11 cellular contexts compared by ENCODE assay signal in genomic region chr9:114869845-114870244, GRCh38.
A peak's percentile ranks its signal among the peaks of the same experiment; 100 is the strongest.
DNase-seq lines count a peak whose midpoint lies in the region; ATAC-seq and TF ChIP-seq lines count a peak whose summit lies in the region.
"Had no signal": no experiment of that assay in that cellular context is flagged by ENCODE, and none has a peak within 500 bp of the region (broad histone marks: within the 10 kb centered on the region; RNA-seq: fewer than 3 reads in every experiment).

No MANE protein-coding gene starts in this region.

- no peaks in the 10 kb centered on the region for H3K79me2 ChIP-seq in Loucy (ENCODE audit: insufficient read depth, low read length)

- POLR2A ChIA-PET in activated CD4-positive, alpha-beta memory T cell treated with anti-CD3 and anti-CD28 coated beads for 36 hours (lab: Charles Lee), result interaction anchor here (0.7 kb wide), 1 partner anchor 14 kb away, joined by 3 read pairs; no protein-coding TSS in a partner anchor

- H3K4me2 ChIP-seq in Loucy (ENCODE audit: low read depth, low read length, poor library complexity, severe bottlenecking), result no peak overlapping the region

- H3K27me3 Mint-ChIP-seq in activated CD4-positive, alpha-beta memory T cell treated with anti-CD3 and anti-CD28 coated beads for 36 hours, result no peaks in the 10 kb centered on the region
- H3K27me3 Mint-ChIP-seq in memory B cell, result peaks cover 2% of the 10 kb centered on the region

- H3K36me3 Mint-ChIP-seq in activated CD4-positive, alpha-beta memory T cell treated with anti-CD3 and anti-CD28 coated beads for 36 hours, result peaks cover 29% of the 10 kb centered on the region
- peaks cover 8% of the 10 kb centered on the region for H3K36me3 Mint-ChIP-seq in memory B cell

- H3K4me3 ChIP-seq in Loucy (ENCODE audit: low read length, poor library complexity, severe bottlenecking), result no peak overlapping the region
- H3K4me3 ChIP-seq: ascending aorta had no signal

- no peaks in the 10 kb centered on the region for H3K27me3 ChIP-seq in Loucy (ENCODE audit: insufficient read depth, low read length, poor library complexity, severe bottlenecking)
- H3K27me3 ChIP-seq: ascending aorta had no signal

- no peak overlapping the region for H3K4me3 Mint-ChIP-seq in activated CD4-positive, alpha-beta memory T cell treated with anti-CD3 and anti-CD28 coated beads for 36 hours
- H3K4me3 Mint-ChIP-seq in memory B cell, result peak overlapping the region; percentile 32

- H3K9me3 Mint-ChIP-seq in activated CD4-positive, alpha-beta memory T cell treated with anti-CD3 and anti-CD28 coated beads for 36 hours, result peaks cover 43% of the 10 kb centered on the region
- peaks cover 8% of the 10 kb centered on the region for H3K9me3 Mint-ChIP-seq in memory B cell

- H3F3A ChIP-seq in Loucy (ENCODE audit: low read depth), result no peaks in the 10 kb centered on the region

- no peaks in the 10 kb centered on the region for H3K36me3 ChIP-seq in Loucy (ENCODE audit: insufficient read depth, low read length)
- H3K36me3 ChIP-seq: ascending aorta had no signal

- no peak overlapping the region for H3K9ac ChIP-seq in Loucy (ENCODE audit: low read depth, low read length, poor library complexity, severe bottlenecking)

- peaks cover 8% of the 10 kb centered on the region; the same call in 1 of the 2 replicates for H3K9me3 ChIP-seq in Loucy (ENCODE audit: insufficient read depth, low read depth, low read length)
- H3K9me3 ChIP-seq: ascending aorta had no signal

- H4K20me1 ChIP-seq in Loucy (ENCODE audit: insufficient read depth, low read length, poor library complexity, severe bottlenecking), result no peaks in the 10 kb centered on the region

- H3K27ac Mint-ChIP-seq in activated CD4-positive, alpha-beta memory T cell treated with anti-CD3 and anti-CD28 coated beads for 36 hours, result peak overlapping the region; percentile 13
- no peak overlapping the region for H3K27ac Mint-ChIP-seq in memory B cell

- intact Hi-C loops in activated CD4-positive, alpha-beta memory T cell treated with anti-CD3 and anti-CD28 coated beads for 36 hours (cut with micrococcal nuclease), result no loop called here

- CTCF ChIA-PET in activated CD4-positive, alpha-beta memory T cell treated with anti-CD3 and anti-CD28 coated beads for 36 hours (lab: Charles Lee), result no interaction called here

- no peak for TF ChIP-seq CTCF in Loucy (conservative IDR thresholded peaks at IDR 0.05; ENCODE audit: low read length)

- H3K9me2 ChIP-seq in Loucy (replicated peaks; ENCODE audit: low read depth, low read length), result no peaks in the 10 kb centered on the region

- ATAC-seq in memory B cell (ENCODE audit: low read depth) (no peak), GM19351 (IDR thresholded peaks at IDR 0.05; ENCODE audit: unreplicated experiment) (no peak)

- peaks cover 20% of the 10 kb centered on the region for H3K4me1 Mint-ChIP-seq in activated CD4-positive, alpha-beta memory T cell treated with anti-CD3 and anti-CD28 coated beads for 36 hours (ENCODE audit: low read depth)
- peaks cover 2% of the 10 kb centered on the region for H3K4me1 Mint-ChIP-seq in memory B cell

- H3K4me1 ChIP-seq in Loucy (ENCODE audit: insufficient read depth, low read length, poor library complexity, severe bottlenecking), result peaks cover 5% of the 10 kb centered on the region
- H3K4me1 ChIP-seq: ascending aorta had no signal

- peak overlapping the region; percentile 57 for H2AFZ ChIP-seq in Loucy (ENCODE audit: low read length)

- DNase-seq in NCI-H1417 (lab: John Stamatoyannopoulos, UW), result peak in 2 of 3 experiments; percentile 25 to 27
- no peak for DNase-seq in NCI-H1417 treated with DMSO at 0.1 percent for 48 hours (lab: John Stamatoyannopoulos, UW)
- peak; percentile 43 for DNase-seq in activated CD4-positive, alpha-beta memory T cell treated with anti-CD3 and anti-CD28 coated beads for 36 hours
- DNase-seq in memory B cell (ENCODE audit: low spot score in 2 of 2), result no peak
- DNase-seq in stimulated activated CD4-positive, alpha-beta T cell treated with anti-CD3 and anti-CD28 coated beads, Interleukin-2, amount 100 ng/mL, for 48 hours, result no peak
- DNase-seq in NK-92 (lab: John Stamatoyannopoulos, UW; ENCODE audit: unreplicated experiment), result no peak
- DNase-seq: hypothalamus, NCI-H2081 treated with DMSO at 0.1 percent for 48 hours had no signal

Comparison
In these comparisons a context has a peak if more than half of its experiments do, and no peak if none do; other contexts are left out.
1. DNase-seq: peak in NCI-H1417 (2 of 3) and activated CD4-positive, alpha-beta memory T cell treated with anti-CD3 and anti-CD28 coated beads for 36 hours (single experiment); none in NCI-H1417 treated with DMSO at 0.1 percent for 48 hours (single experiment), memory B cell (0 of 2), stimulated activated CD4-positive, alpha-beta T cell treated with anti-CD3 and anti-CD28 coated beads, Interleukin-2, amount 100 ng/mL, for 48 hours (0 of 2) and NK-92 (single experiment).